Comparison of ENCODE assay signal across 29 cellular contexts in the genomic region with DNA sequence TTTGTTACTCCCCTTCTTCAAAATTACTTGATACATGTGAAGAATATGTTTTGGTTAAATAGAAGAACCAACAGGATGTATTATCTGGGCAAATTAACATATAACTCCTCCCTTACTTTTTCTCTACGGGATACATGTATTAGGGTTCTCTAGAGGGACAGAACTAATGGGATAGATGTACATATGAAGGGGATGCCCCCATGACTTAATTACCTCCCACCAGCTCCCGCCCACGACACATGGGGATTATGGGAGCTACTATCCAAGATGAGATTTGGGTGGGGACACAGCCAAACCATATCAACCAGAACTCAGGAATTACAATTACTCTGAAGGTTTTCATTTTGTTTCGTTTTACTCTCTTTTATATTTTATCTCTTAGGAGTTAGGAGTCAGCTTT.
"Had no signal": no experiment of that assay in that cellular context is flagged by ENCODE, and none has a peak within 500 bp of the region (broad histone marks: within the 10 kb centered on the region; RNA-seq: fewer than 3 reads in every experiment).

No MANE protein-coding gene starts in this region.

- H3K4me1 ChIP-seq: neural progenitor cell, parathyroid adenoma, psoas muscle, sigmoid colon, suprapubic skin, testis, tibial artery, transverse colon, upper lobe of right lung, uterus had no signal

- H3K9ac ChIP-seq: neural progenitor cell, parathyroid adenoma had no signal

- H3K9me3 ChIP-seq: ovary, psoas muscle, right lobe of liver, sigmoid colon, suprapubic skin, testis, tibial artery, transverse colon, upper lobe of right lung, uterus had no signal

- ATAC-seq: natural killer cell; psoas muscle; right cardiac atrium; right lobe of liver; stimulated activated memory B cell treated with anti-CD40 and anti-IgM and Interleukin-4, amounts not matched to agents 10 μg/mL and 1 μg/mL and 100 μg/mL, for 72 hours; stimulated activated naive CD8-positive, alpha-beta T cell treated with anti-CD3 and anti-CD28 coated beads, Interleukin-15, amount 100 ng/mL, for 72 hours; stimulated activated naive CD8-positive, alpha-beta T cell treated with anti-CD3 and anti-CD28 coated beads, Interleukin-15, Interleukin-2, amounts not matched to agents 100 U/mL and 50 U/mL, for 24 hours; upper lobe of right lung had no signal

- H3K27me3 ChIP-seq: neural progenitor cell, ovary, right lobe of liver, sigmoid colon, suprapubic skin, testis, tibial artery, transverse colon, upper lobe of right lung, uterus had no signal

- H3K9me3 Mint-ChIP-seq: natural killer cell; nephron; neural progenitor cell; stimulated activated memory B cell treated with anti-CD40 and anti-IgM and Interleukin-4, amounts not matched to agents 10 μg/mL and 1 μg/mL and 100 μg/mL, for 72 hours; stimulated activated naive CD8-positive, alpha-beta T cell treated with anti-CD3 and anti-CD28 coated beads, Interleukin-15, amount 100 ng/mL, for 72 hours; type B pancreatic cell had no signal

- DNase-seq: natural killer cell; occipital lobe; ovary; posterior cingulate gyrus; psoas muscle; right cardiac atrium; right lobe of liver; sigmoid colon; small intestine; stimulated activated CD4-positive, alpha-beta T cell treated with anti-CD3 and anti-CD28 coated beads, Interleukin-15, amount 100 ng/mL, for 24 hours; stimulated activated CD4-positive, alpha-beta T cell treated with anti-CD3 and anti-CD28 coated beads, Interleukin-2, amount 100 ng/mL, for 24 hours; stimulated activated CD4-positive, alpha-beta T cell treated with anti-CD3 and anti-CD28 coated beads, Interleukin-2, amount 100 ng/mL, for 48 hours; stimulated activated CD4-positive, alpha-beta T cell treated with anti-CD3 and anti-CD28 coated beads, Interleukin-4, amount 100 ng/mL, for 24 hours; stimulated activated naive CD4-positive, alpha-beta T cell; stimulated activated naive CD8-positive, alpha-beta T cell treated with anti-CD3 and anti-CD28 coated beads, Interleukin-15, amount 100 ng/mL, for 72 hours; stimulated activated naive CD8-positive, alpha-beta T cell treated with anti-CD3 and anti-CD28 coated beads, Interleukin-15, Interleukin-2, amounts not matched to agents 100 U/mL and 50 U/mL, for 24 hours; substantia nigra; testis; tibial artery; transverse colon; upper lobe of right lung; uterus had no signal

- H3K79me2 ChIP-seq: parathyroid adenoma had no signal

- H3K36me3 ChIP-seq: ovary, right lobe of liver, uterus had no signal

- H3K4me2 ChIP-seq: neural progenitor cell had no signal

- H3K27ac ChIP-seq: neural progenitor cell, ovary, parathyroid adenoma, psoas muscle, right lobe of liver, sigmoid colon, suprapubic skin, testis, tibial artery, transverse colon, upper lobe of right lung, uterus had no signal

- H3K27ac Mint-ChIP-seq: natural killer cell; nephron; neural progenitor cell; progenitor cell of endocrine pancreas; stimulated activated memory B cell treated with anti-CD40 and anti-IgM and Interleukin-4, amounts not matched to agents 10 μg/mL and 1 μg/mL and 100 μg/mL, for 72 hours; stimulated activated naive CD8-positive, alpha-beta T cell treated with anti-CD3 and anti-CD28 coated beads, Interleukin-15, amount 100 ng/mL, for 72 hours; type B pancreatic cell had no signal

- FAIRE-seq: small intestine had no signal

- H3K4me3 ChIP-seq: neural progenitor cell, ovary, psoas muscle, right lobe of liver, sigmoid colon, suprapubic skin, testis, tibial artery, transverse colon, upper lobe of right lung, uterus had no signal

- H3K27me3 Mint-ChIP-seq: progenitor cell of endocrine pancreas; stimulated activated memory B cell treated with anti-CD40 and anti-IgM and Interleukin-4, amounts not matched to agents 10 μg/mL and 1 μg/mL and 100 μg/mL, for 72 hours; stimulated activated naive CD8-positive, alpha-beta T cell treated with anti-CD3 and anti-CD28 coated beads, Interleukin-15, amount 100 ng/mL, for 72 hours; type B pancreatic cell had no signal

- H3K36me3 Mint-ChIP-seq: natural killer cell had no signal

- H3K4me3 Mint-ChIP-seq: natural killer cell; nephron; neural progenitor cell; stimulated activated memory B cell treated with anti-CD40 and anti-IgM and Interleukin-4, amounts not matched to agents 10 μg/mL and 1 μg/mL and 100 μg/mL, for 72 hours; stimulated activated naive CD8-positive, alpha-beta T cell treated with anti-CD3 and anti-CD28 coated beads, Interleukin-15, amount 100 ng/mL, for 72 hours; type B pancreatic cell had no signal

- H3K4me1 Mint-ChIP-seq: natural killer cell; nephron; stimulated activated memory B cell treated with anti-CD40 and anti-IgM and Interleukin-4, amounts not matched to agents 10 μg/mL and 1 μg/mL and 100 μg/mL, for 72 hours; stimulated activated naive CD8-positive, alpha-beta T cell treated with anti-CD3 and anti-CD28 coated beads, Interleukin-15, amount 100 ng/mL, for 72 hours had no signal

- H2AFZ ChIP-seq: neural progenitor cell, parathyroid adenoma had no signal
